In the genomic region with DNA sequence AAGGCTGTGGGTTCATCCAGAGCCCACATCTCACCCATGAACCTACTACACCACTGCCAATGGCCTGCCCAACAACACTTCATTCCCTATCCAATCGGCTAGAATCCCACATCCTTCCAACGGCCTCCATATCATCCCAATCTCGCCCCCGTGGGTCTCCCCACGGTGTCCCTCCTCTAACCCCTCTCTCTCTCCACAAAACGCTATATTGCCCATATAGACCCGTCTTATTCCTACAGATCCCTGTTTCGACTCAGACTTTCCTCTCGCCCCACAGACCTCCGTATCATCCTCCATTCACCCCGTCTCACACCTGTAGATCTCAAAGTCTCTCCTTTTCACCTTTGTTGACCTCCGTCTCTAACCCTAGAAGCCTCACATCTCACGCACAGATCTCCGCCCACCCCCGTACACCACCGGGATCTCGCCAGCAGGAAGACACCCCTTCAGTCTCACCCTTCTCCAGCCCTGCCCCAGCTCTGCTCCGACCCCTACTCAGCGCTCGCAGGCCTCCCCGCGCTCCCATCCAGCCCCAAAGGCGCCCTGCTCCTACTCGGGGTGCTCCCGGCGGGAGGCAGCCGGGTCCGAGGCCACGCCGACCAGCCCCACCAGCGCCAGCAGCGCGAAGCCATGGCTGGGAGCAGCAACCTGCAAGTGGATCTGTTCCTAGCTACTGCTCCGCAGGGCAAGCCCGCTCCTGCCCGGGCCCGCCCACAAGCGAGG, we compare ENCODE assay signal across 1 cellular context.
TF ChIP-seq lines count a peak whose summit lies in the region.

Gene FDXR (minus strand): TSS at position 682 of the 723 bp plus-strand sequence. CDS start 50 bp downstream, at position 632.

TF ChIP-seq in HepG2, 621 proteins besides CTCF, POLR2A, EP300 and RAD21 (continued from another document and continues in another):
- TF ChIP-seq, protein P1, sequence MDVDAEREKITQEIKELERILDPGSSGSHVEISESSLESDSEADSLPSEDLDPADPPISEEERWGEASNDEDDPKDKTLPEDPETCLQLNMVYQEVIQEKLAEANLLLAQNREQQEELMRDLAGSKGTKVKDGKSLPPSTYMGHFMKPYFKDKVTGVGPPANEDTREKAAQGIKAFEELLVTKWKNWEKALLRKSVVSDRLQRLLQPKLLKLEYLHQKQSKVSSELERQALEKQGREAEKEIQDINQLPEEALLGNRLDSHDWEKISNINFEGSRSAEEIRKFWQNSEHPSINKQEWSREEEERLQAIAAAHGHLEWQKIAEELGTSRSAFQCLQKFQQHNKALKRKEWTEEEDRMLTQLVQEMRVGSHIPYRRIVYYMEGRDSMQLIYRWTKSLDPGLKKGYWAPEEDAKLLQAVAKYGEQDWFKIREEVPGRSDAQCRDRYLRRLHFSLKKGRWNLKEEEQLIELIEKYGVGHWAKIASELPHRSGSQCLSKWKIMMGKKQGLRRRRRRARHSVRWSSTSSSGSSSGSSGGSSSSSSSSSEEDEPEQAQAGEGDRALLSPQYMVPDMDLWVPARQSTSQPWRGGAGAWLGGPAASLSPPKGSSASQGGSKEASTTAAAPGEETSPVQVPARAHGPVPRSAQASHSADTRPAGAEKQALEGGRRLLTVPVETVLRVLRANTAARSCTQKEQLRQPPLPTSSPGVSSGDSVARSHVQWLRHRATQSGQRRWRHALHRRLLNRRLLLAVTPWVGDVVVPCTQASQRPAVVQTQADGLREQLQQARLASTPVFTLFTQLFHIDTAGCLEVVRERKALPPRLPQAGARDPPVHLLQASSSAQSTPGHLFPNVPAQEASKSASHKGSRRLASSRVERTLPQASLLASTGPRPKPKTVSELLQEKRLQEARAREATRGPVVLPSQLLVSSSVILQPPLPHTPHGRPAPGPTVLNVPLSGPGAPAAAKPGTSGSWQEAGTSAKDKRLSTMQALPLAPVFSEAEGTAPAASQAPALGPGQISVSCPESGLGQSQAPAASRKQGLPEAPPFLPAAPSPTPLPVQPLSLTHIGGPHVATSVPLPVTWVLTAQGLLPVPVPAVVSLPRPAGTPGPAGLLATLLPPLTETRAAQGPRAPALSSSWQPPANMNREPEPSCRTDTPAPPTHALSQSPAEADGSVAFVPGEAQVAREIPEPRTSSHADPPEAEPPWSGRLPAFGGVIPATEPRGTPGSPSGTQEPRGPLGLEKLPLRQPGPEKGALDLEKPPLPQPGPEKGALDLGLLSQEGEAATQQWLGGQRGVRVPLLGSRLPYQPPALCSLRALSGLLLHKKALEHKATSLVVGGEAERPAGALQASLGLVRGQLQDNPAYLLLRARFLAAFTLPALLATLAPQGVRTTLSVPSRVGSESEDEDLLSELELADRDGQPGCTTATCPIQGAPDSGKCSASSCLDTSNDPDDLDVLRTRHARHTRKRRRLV (CRISPR knock-in tag; IDR thresholded peaks at IDR 0.05), result no peak
- TF ChIP-seq ZZZ3 (CRISPR knock-in tag; IDR thresholded peaks at IDR 0.05; ENCODE audit: borderline replicate concordance) (no peak), ZNF761 (CRISPR knock-in tag; conservative IDR thresholded peaks at IDR 0.05) (peak; percentile 66), GTF2F1 (IDR thresholded peaks at IDR 0.05; ENCODE audit: low read length) (0 out of 2 replicates have a peak, but pooled peaks have one; percentile 54), SMAD3 (CRISPR knock-in tag; IDR thresholded peaks at IDR 0.05) (no peak; the same call in 1 of the 2 replicates), TBX2 (CRISPR knock-in tag; IDR thresholded peaks at IDR 0.05; ENCODE audit: borderline replicate concordance) (peak; percentile 67), ZNF407 (CRISPR knock-in tag; IDR thresholded peaks at IDR 0.05; ENCODE audit: not compliant biosample characterization) (peak; percentile 94), CEBPB (IDR thresholded peaks at IDR 0.05; ENCODE audit: borderline replicate concordance, low read depth, low read length) (no peak), AGO1 (IDR thresholded peaks at IDR 0.05; ENCODE audit: low read depth, low read length, poor library complexity, severe bottlenecking) (no peak), CENPT (CRISPR knock-in tag; IDR thresholded peaks at IDR 0.05; ENCODE audit: low read depth) (no peak), ONECUT2 (CRISPR knock-in tag; IDR thresholded peaks at IDR 0.05) (peak; percentile 51; the same call in 1 of the 2 replicates), ZNF567 (CRISPR knock-in tag; IDR thresholded peaks at IDR 0.05; ENCODE audit: borderline replicate concordance) (no peak), REPIN1 (CRISPR knock-in tag; IDR thresholded peaks at IDR 0.05; ENCODE audit: borderline replicate concordance, low read depth) (peak; percentile 84; the same call in 1 of the 2 replicates), ZNF839 (CRISPR knock-in tag; IDR thresholded peaks at IDR 0.05; ENCODE audit: borderline replicate concordance) (no peak), RBM39 (IDR thresholded peaks at IDR 0.05; ENCODE audit: low read depth, low read length, poor library complexity, severe bottlenecking) (peak; percentile 91), ZNF704 (CRISPR knock-in tag; IDR thresholded peaks at IDR 0.05; ENCODE audit: borderline replicate concordance) (peak; percentile 38; the same call in 1 of the 2 replicates), ZBTB1 (CRISPR knock-in tag; IDR thresholded peaks at IDR 0.05; ENCODE audit: borderline replicate concordance) (no peak), ZNF260 (CRISPR knock-in tag; IDR thresholded peaks at IDR 0.05; ENCODE audit: borderline replicate concordance, low read depth) (no peak), CCAR2 (optimal IDR thresholded peaks at IDR 0.05; ENCODE audit: low read depth, low read length) (no peak), TEAD2 (CRISPR knock-in tag; IDR thresholded peaks at IDR 0.05) (peak; percentile 38; the same call in 1 of the 2 replicates)
- TF ChIP-seq, protein P2, sequence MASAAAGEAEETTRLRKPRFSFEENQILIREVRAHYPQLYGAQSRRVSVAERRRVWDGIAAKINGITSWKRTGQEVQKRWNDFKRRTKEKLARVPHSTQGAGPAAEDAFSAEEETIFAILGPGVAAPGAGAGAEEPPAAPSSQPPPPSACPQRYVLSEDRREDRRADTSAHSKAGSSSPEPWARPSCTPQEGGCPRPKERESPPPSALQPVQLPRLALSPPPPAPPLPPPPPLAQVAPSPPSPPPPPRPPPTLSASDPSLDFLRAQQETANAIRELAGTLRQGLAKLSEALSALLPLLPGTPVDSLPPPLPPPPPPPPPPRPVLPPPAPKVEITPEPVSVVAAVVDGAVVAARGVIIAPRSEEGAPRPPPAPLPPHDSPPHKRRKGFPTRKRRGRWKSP (CRISPR knock-in tag; IDR thresholded peaks at IDR 0.05), result peak; percentile 68; the same call in 1 of the 2 replicates
- TF ChIP-seq, protein P3, sequence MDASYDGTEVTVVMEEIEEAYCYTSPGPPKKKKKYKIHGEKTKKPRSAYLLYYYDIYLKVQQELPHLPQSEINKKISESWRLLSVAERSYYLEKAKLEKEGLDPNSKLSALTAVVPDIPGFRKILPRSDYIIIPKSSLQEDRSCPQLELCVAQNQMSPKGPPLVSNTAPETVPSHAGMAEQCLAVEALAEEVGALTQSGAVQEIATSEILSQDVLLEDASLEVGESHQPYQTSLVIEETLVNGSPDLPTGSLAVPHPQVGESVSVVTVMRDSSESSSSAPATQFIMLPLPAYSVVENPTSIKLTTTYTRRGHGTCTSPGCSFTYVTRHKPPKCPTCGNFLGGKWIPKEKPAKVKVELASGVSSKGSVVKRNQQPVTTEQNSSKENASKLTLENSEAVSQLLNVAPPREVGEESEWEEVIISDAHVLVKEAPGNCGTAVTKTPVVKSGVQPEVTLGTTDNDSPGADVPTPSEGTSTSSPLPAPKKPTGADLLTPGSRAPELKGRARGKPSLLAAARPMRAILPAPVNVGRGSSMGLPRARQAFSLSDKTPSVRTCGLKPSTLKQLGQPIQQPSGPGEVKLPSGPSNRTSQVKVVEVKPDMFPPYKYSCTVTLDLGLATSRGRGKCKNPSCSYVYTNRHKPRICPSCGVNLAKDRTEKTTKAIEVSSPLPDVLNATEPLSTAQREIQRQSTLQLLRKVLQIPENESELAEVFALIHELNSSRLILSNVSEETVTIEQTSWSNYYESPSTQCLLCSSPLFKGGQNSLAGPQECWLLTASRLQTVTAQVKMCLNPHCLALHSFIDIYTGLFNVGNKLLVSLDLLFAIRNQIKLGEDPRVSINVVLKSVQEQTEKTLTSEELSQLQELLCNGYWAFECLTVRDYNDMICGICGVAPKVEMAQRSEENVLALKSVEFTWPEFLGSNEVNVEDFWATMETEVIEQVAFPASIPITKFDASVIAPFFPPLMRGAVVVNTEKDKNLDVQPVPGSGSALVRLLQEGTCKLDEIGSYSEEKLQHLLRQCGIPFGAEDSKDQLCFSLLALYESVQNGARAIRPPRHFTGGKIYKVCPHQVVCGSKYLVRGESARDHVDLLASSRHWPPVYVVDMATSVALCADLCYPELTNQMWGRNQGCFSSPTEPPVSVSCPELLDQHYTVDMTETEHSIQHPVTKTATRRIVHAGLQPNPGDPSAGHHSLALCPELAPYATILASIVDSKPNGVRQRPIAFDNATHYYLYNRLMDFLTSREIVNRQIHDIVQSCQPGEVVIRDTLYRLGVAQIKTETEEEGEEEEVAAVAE (CRISPR knock-in tag; IDR thresholded peaks at IDR 0.05; ENCODE audit: borderline replicate concordance), result no peak
- TF ChIP-seq, protein P4, sequence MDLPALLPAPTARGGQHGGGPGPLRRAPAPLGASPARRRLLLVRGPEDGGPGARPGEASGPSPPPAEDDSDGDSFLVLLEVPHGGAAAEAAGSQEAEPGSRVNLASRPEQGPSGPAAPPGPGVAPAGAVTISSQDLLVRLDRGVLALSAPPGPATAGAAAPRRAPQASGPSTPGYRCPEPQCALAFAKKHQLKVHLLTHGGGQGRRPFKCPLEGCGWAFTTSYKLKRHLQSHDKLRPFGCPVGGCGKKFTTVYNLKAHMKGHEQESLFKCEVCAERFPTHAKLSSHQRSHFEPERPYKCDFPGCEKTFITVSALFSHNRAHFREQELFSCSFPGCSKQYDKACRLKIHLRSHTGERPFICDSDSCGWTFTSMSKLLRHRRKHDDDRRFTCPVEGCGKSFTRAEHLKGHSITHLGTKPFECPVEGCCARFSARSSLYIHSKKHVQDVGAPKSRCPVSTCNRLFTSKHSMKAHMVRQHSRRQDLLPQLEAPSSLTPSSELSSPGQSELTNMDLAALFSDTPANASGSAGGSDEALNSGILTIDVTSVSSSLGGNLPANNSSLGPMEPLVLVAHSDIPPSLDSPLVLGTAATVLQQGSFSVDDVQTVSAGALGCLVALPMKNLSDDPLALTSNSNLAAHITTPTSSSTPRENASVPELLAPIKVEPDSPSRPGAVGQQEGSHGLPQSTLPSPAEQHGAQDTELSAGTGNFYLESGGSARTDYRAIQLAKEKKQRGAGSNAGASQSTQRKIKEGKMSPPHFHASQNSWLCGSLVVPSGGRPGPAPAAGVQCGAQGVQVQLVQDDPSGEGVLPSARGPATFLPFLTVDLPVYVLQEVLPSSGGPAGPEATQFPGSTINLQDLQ (CRISPR knock-in tag; IDR thresholded peaks at IDR 0.05), result no peak; the same call in 1 of the 2 replicates
